In the genomic region with DNA sequence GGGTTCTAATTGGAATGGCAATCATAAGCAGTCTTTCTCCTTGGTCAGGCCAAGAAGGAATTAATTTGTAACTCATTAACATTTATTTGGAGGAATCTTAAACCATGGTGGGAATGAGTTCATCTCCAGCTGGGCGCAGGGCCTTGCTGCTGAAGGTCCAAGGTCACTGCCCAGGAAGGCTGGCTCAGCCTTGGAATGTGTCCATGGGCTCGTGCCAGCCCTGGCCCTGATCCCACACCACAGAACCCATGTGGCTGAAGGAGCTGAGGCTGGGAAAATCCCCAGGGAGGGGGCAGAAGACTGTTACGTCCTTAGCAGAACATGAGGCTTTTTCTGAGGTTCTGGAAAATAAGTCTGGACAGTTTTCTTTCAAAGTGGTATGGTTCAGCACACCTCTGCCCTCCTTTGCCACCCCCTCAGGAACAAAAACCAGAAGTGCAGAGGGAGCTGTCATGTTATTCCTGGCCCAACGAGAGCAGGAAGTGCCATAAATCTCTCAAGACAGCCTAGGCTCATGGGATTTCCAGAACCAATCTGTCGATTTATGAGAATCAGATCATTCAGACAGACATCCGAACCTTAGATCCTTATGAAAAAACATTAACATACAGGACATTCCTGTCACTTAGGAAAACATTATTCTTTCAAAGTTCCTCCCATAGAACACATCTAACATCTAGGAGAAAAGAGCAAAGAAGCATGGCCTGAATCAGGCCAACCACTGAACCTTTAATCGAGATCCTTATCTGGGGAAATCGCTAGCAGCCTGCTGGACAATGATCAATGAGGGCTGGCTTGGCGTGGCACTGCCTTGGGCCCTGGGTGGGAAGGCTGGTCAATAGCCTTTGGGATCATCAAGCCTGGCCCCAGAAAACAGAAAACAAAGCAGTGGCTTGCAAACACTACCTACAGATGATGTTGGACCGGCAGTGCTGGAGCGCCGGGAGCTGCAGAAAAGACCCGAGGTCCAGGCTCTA, we compare ENCODE assay signal across 9 cellular contexts.
DNase-seq lines count a peak whose midpoint lies in the region; ATAC-seq and TF ChIP-seq lines count a peak whose summit lies in the region.
"Had no signal": no experiment of that assay in that cellular context is flagged by ENCODE, and none has a peak within 500 bp of the region (broad histone marks: within the 10 kb centered on the region; RNA-seq: fewer than 3 reads in every experiment).

No MANE protein-coding gene starts in this region.

- DNase-seq in HS-27A (ENCODE audit: low read depth) (peak; percentile 54), breast epithelium (ENCODE audit: low spot score in 2 of 2) (peak in 1 of 2 donors; percentile 32), kidney glomerular epithelial cell (lab: John Stamatoyannopoulos, UW) (peak; percentile 97), thoracic aorta (ENCODE audit: low spot score) (no peak), GM10248 (ENCODE audit: extremely low spot score) (no peak), COR-L47 (lab: John Stamatoyannopoulos, UW) (no peak)
- DNase-seq in effector CD8-positive, alpha-beta T cell (lab: John Stamatoyannopoulos, UW): no peak
- DNase-seq: activated CD4-positive, alpha-beta T cell treated with anti-CD3 and anti-CD28 coated beads for 1 hour had no signal

- no peaks in the 10 kb centered on the region for H3K9me3 ChIP-seq in breast epithelium
- no peaks in the 10 kb centered on the region for H3K9me3 ChIP-seq in thoracic aorta

- ATAC-seq in thoracic aorta (ENCODE audit: insufficient number of reproducible peaks, low FRiP score, low read depth): peak; percentile 51
- no peak for ATAC-seq in GM19463 (IDR thresholded peaks at IDR 0.05; ENCODE audit: unreplicated experiment)

- H3K4me3 ChIP-seq in breast epithelium (peak overlapping the region in 1 of 3 donors; percentile 18), thoracic aorta (no peak overlapping the region)

- H3K4me1 ChIP-seq in breast epithelium (peaks cover 0 to 4% of the 10 kb centered on the region in 2 donors), thoracic aorta (ENCODE audit: control insufficient read depth in 1 of 2, low read depth in 2 of 2) (peaks cover 12 to 25% of the 10 kb centered on the region in 2 donors)

- no peak for TF ChIP-seq POLR2A in breast epithelium (IDR thresholded peaks at IDR 0.05)

- TF ChIP-seq CTCF in breast epithelium (IDR thresholded peaks at IDR 0.05) (no peak), thoracic aorta (IDR thresholded peaks at IDR 0.05) (no peak), GM10248 (IDR thresholded peaks at IDR 0.05; ENCODE audit: control extremely low read depth, extremely low read depth, low read depth, missing control alignments) (no peak)

- H3K27ac ChIP-seq in breast epithelium (peak overlapping the region; percentile 2 to 27), thoracic aorta (no peak overlapping the region)

- H3K27me3 ChIP-seq in breast epithelium (no peaks in the 10 kb centered on the region), thoracic aorta (replicated peaks; ENCODE audit: insufficient read depth) (no peaks in the 10 kb centered on the region)

- intact Hi-C loops in breast epithelium (cut with DNase I; ENCODE audit: low total_unique reads): no loop called here

- POLR2A ChIA-PET in GM10248 (lab: Yijun Ruan, JAX): no interaction called here

- H3K36me3 ChIP-seq in breast epithelium: no peaks in the 10 kb centered on the region
- no peaks in the 10 kb centered on the region for H3K36me3 ChIP-seq in thoracic aorta

- CTCF ChIA-PET in GM10248 (lab: Yijun Ruan, JAX): interaction anchor here (1.7 kb wide), 1 partner anchor 13 kb away, joined by 3 read pairs; no protein-coding TSS in a partner anchor

Comparison
In these comparisons a context has a peak if more than half of its experiments do, and no peak if none do; other contexts are left out.
1. DNase-seq: peak in HS-27A (single experiment) and kidney glomerular epithelial cell (single experiment); none in thoracic aorta (single experiment), GM10248 (single experiment), COR-L47 (single experiment) and effector CD8-positive, alpha-beta T cell (single experiment).
2. H3K27ac ChIP-seq: peak in breast epithelium (2 of 2); none in thoracic aorta (0 of 2).